ENCODE assay signal across 1 cellular context in the genomic region with DNA sequence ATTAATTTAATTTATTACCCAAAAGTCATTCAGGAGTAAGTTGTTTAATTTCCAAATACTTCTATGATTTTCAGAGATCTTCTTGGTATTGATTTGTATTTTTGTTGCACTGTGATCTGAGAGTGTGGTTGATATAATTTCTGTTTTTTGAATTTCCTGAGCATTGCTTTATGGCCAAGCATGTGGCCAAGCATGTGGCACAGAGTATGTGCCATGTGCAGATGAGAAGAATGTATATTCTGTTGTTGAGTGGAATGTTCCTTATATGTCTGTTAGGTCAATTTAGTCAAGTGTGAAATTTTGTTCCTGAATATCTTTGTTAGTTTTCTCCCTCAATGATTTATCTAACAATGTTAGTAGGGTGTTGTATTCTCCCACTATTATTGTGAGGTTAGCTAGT.
TF ChIP-seq lines count a peak whose summit lies in the region.

No MANE protein-coding gene starts in this region.

TF ChIP-seq in HepG2, 621 proteins besides CTCF, POLR2A, EP300 and RAD21:
- TF ChIP-seq, protein P1, sequence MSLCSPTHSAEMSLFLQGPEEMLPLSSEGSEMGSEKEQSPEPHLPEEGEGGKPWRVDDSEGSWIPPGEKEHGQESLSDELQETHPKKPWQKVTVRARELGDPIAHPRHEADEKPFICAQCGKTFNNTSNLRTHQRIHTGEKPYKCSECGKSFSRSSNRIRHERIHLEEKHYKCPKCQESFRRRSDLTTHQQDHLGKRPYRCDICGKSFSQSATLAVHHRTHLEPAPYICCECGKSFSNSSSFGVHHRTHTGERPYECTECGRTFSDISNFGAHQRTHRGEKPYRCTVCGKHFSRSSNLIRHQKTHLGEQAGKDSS (CRISPR knock-in tag; IDR thresholded peaks at IDR 0.05; ENCODE audit: borderline replicate concordance, low read depth): no peak
- TF ChIP-seq, protein P2, sequence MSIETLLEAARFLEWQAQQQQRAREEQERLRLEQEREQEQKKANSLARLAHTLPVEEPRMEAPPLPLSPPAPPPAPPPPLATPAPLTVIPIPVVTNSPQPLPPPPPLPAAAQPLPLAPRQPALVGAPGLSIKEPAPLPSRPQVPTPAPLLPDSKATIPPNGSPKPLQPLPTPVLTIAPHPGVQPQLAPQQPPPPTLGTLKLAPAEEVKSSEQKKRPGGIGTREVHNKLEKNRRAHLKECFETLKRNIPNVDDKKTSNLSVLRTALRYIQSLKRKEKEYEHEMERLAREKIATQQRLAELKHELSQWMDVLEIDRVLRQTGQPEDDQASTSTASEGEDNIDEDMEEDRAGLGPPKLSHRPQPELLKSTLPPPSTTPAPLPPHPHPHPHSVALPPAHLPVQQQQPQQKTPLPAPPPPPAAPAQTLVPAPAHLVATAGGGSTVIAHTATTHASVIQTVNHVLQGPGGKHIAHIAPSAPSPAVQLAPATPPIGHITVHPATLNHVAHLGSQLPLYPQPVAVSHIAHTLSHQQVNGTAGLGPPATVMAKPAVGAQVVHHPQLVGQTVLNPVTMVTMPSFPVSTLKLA (IDR thresholded peaks at IDR 0.05): peak; percentile 94
TF ChIP-seq in HepG2: peak in this region for 1.
